8 cellular contexts compared by ENCODE assay signal in genomic region chr3:197029511-197030167, GRCh38. TPM values are rescaled to one million over a fixed set of nuclear protein-coding genes. Genes with fewer than 3 reads are reported as not detected.
DNase-seq lines count a peak whose midpoint lies in the region; ATAC-seq, FAIRE-seq and TF ChIP-seq lines count a peak whose summit lies in the region.

MELTF (minus strand) TSS chr3:197029817; CDS start chr3:197029702, 115 bp downstream.

- H2AFZ ChIP-seq in H1 (ENCODE audit: low read length), result peak within 1 kb of the TSS; percentile 92; the same call in 1 of the 2 replicates

- peaks cover 0 to 4% of the 10 kb centered on the region in 2 experiments for H4K20me1 ChIP-seq in H1 (replicated peaks in 1 of 2; ENCODE audit: control insufficient read depth in 1 of 2, insufficient read depth in 2 of 2, low read length in 2 of 2)

- H3K27me3 ChIP-seq in H1 (replicated peaks in 1 of 4; ENCODE audit: control insufficient read depth in 3 of 4, extremely low read depth in 1 of 4, insufficient read depth in 3 of 4, low read length in 3 of 4), result peaks cover 9 to 21% (median 19%) of the 10 kb centered on the region in 4 experiments

- no peak for TF ChIP-seq POLR2A in H1 (IDR thresholded peaks at IDR 0.05; ENCODE audit: control extremely low read depth in 1 of 2, low read depth in 2 of 2, low read length in 2 of 2)

- ATAC-seq in HG02938 (IDR thresholded peaks at IDR 0.05; ENCODE audit: unreplicated experiment) (peak; percentile 69), mucosa of descending colon (peak; percentile 85)

- H3K4me1 ChIP-seq in H1 (replicated peaks in 1 of 4; ENCODE audit: control insufficient read depth in 3 of 4, insufficient read depth in 4 of 4, low read length in 3 of 4) (peaks cover 0 to 4% (median 4%) of the 10 kb centered on the region in 4 experiments; a peak in 4 of 7 replicates), mucosa of descending colon (ENCODE audit: low read depth) (peaks cover 12% of the 10 kb centered on the region)

- H4K8ac ChIP-seq in H1 (ENCODE audit: extremely low read depth, insufficient read depth, low read length), result peak within 1 kb of the TSS; percentile 71

- H3K79me2 ChIP-seq in H1 (ENCODE audit: control insufficient read depth in 1 of 2, insufficient read depth in 2 of 2, low read length in 2 of 2), result no peaks in the 10 kb centered on the region

- H3K27ac ChIP-seq in H1 (ENCODE audit: low read depth, low read length), result no peak within 1 kb of the TSS

- no peaks in the 10 kb centered on the region for H3K9me3 ChIP-seq in H1 (ENCODE audit: insufficient read depth in 2 of 2, low read depth in 1 of 2, low read length in 1 of 2)
- H3K9me3 ChIP-seq in mucosa of descending colon, result no peaks in the 10 kb centered on the region

- peak within 1 kb of the TSS; percentile 52 to 80 for H3K4me2 ChIP-seq in H1 (ENCODE audit: insufficient read depth in 1 of 2, low read depth in 2 of 2, low read length in 2 of 2)

- intact Hi-C loops in mucosa of descending colon (cut with DNase I, micrococcal nuclease), result no loop called here

- peak; percentile 84 for DNase-seq in NCI-H82 (lab: John Stamatoyannopoulos, UW)
- DNase-seq in NCI-H82 treated with DMSO at 0.1 percent for 48 hours (lab: John Stamatoyannopoulos, UW; ENCODE audit: unreplicated experiment), result no peak
- peak; percentile 44 for DNase-seq in NCI-H2171 treated with DMSO at 0.1 percent for 48 hours (lab: John Stamatoyannopoulos, UW)
- peak; percentile 78 to 80 for DNase-seq in activated CD4-positive, alpha-beta T cell treated with anti-CD3 and anti-CD28 coated beads, Interleukin-2, amount 50 U/mL, for 48 hours
- peak in 1 of 2 experiments; percentile 92 for DNase-seq in H1 (ENCODE audit: low read depth in 1 of 2, low spot score in 2 of 2)
- DNase-seq in mucosa of descending colon, result peak; percentile 53 to 80 (median 77)
- DNase-seq in stimulated activated CD8-positive, alpha-beta memory T cell treated with anti-CD3 and anti-CD28 coated beads, Interleukin-7, amount 100 ng/mL, for 4 hours (ENCODE audit: low read depth in 2 of 2), result peak; percentile 17 to 59

- H3K36me3 ChIP-seq in H1 (ENCODE audit: control insufficient read depth in 2 of 4, insufficient read depth in 4 of 4, low read length in 3 of 4), result no peaks in the 10 kb centered on the region
- H3K36me3 ChIP-seq in mucosa of descending colon (ENCODE audit: low read depth), result no peaks in the 10 kb centered on the region

- H3K9ac ChIP-seq in H1 (replicated peaks in 1 of 4; ENCODE audit: extremely low read depth in 1 of 4, low read depth in 3 of 4, low read length in 3 of 4), result peak within 1 kb of the TSS in 1 of 4 experiments; percentile 62; a peak in 1 of 7 replicates

- H3K79me1 ChIP-seq in H1 (ENCODE audit: low read depth, low read length), result no peaks in the 10 kb centered on the region

- H2BK120ac ChIP-seq in H1 (replicated peaks; ENCODE audit: low read depth, low read length), result no peak within 1 kb of the TSS

- no peak for FAIRE-seq in H1 (lab: Jason Lieb, UNC)

- no peak within 1 kb of the TSS for H3K4ac ChIP-seq in H1 (replicated peaks; ENCODE audit: insufficient read length, low read depth, low read length)

- no peak within 1 kb of the TSS for H4K91ac ChIP-seq in H1 (replicated peaks; ENCODE audit: insufficient read length, low read length)

- peak within 1 kb of the TSS; percentile 46; the same call in 1 of the 2 replicates for H2BK15ac ChIP-seq in H1 (ENCODE audit: low read length)

- no peak within 1 kb of the TSS for H2AK5ac ChIP-seq in H1 (ENCODE audit: low read depth, low read length)

- H3K56ac ChIP-seq in H1 (replicated peaks; ENCODE audit: insufficient read length, low read depth, low read length), result no peak within 1 kb of the TSS

- CTCF ChIA-PET in H1 (lab: Charles Lee; ENCODE audit: partially characterized antibody), result interaction anchor here (0.6 to 16.7 kb wide), 23 partner anchors 8 to 887 kb away, joined by 3 to 245 read pairs (median 3); partner anchors contain the start of genes NCBP2 and SENP5

- no peak within 1 kb of the TSS for H4K5ac ChIP-seq in H1 (ENCODE audit: insufficient read length, low read depth, low read length)

- no peak within 1 kb of the TSS for H2BK5ac ChIP-seq in H1 (ENCODE audit: low read depth, low read length)

- no peak within 1 kb of the TSS for H2BK20ac ChIP-seq in H1 (ENCODE audit: low read length)

- H3K23ac ChIP-seq in H1 (ENCODE audit: insufficient read length), result no peak within 1 kb of the TSS

- peak within 1 kb of the TSS; percentile 46 to 74 (median 52) for H3K4me3 ChIP-seq in H1 (ENCODE audit: extremely low read depth in 1 of 4, insufficient read depth in 2 of 4, low read depth in 3 of 4, low read length in 4 of 4)
- no peak within 1 kb of the TSS for H3K4me3 ChIP-seq in mucosa of descending colon

- peak in 2 of 3 experiments; percentile 74 to 80; a peak in 3 of 4 replicates for TF ChIP-seq CTCF in H1 (IDR thresholded peaks at IDR 0.05; ENCODE audit: control extremely low read depth in 1 of 3, insufficient read depth in 1 of 3, low read depth in 1 of 3, low read length in 3 of 3)
- peak; percentile 90 for TF ChIP-seq CTCF in mucosa of descending colon (IDR thresholded peaks at IDR 0.05)

- POLR2A ChIA-PET in H1 (lab: Charles Lee; ENCODE audit: partially characterized antibody), result interaction anchor here (1.9 kb wide), 1 partner anchor 27 kb away, joined by 6 read pairs; no protein-coding TSS in a partner anchor

- peaks cover 9% of the 10 kb centered on the region; the same call in 1 of the 2 replicates for H3K23me2 ChIP-seq in H1 (ENCODE audit: low read depth, low read length)

- peak; percentile 41 to 74; a peak in 3 of 4 replicates for TF ChIP-seq RAD21 in H1 (IDR thresholded peaks at IDR 0.05 in 1 of 2, conservative IDR thresholded peaks at IDR 0.05 in 1 of 2; ENCODE audit: low read depth in 2 of 2, low read length in 2 of 2)

- no peak for TF ChIP-seq EP300 in H1 (IDR thresholded peaks at IDR 0.05; ENCODE audit: borderline replicate concordance in 1 of 2, low read depth in 2 of 2, low read length in 2 of 2)

- 13% methylated on average over 6 of the region's 60 CpGs; no CpG with 5 or more reads in 1 of the 2 experiments for WGBS in H1 (ENCODE audit: extremely low coverage in 1 of 2, insufficient coverage in 1 of 2, insufficient read length in 1 of 2, insufficient replicate concordance in 2 of 2, low coverage in 1 of 2, low lambda C conversion rate in 2 of 2, missing lambda C conversion rate in 1 of 2), 2 experiments

- no peak within 1 kb of the TSS for H3K14ac ChIP-seq in H1 (ENCODE audit: insufficient read length)

- H2BK12ac ChIP-seq in H1 (ENCODE audit: low read depth, low read length), result peak within 1 kb of the TSS; percentile 80; the same call in 1 of the 2 replicates

- peak within 1 kb of the TSS; percentile 32 for H3K18ac ChIP-seq in H1 (ENCODE audit: extremely low read depth, low read length)

TF ChIP-seq in H1, 55 proteins besides CTCF, POLR2A, EP300 and RAD21:
- peak; percentile 65; the same call in 1 of the 2 replicates for TF ChIP-seq RBBP5 (IDR thresholded peaks at IDR 0.05; ENCODE audit: borderline replicate concordance, low read depth, low read length)
- no peak for TF ChIP-seq TCF12 (IDR thresholded peaks at IDR 0.05; ENCODE audit: low read depth, low read length)
- no peak for TF ChIP-seq SIN3A (conservative IDR thresholded peaks at IDR 0.05 in 1 of 2, IDR thresholded peaks at IDR 0.05 in 1 of 2; ENCODE audit: low read depth in 1 of 2, low read length in 2 of 2)
- TF ChIP-seq PHF8 (conservative IDR thresholded peaks at IDR 0.05; ENCODE audit: low read depth, low read length), result peak; percentile 54; the same call in 1 of the 2 replicates
- no peak for TF ChIP-seq ZNF274 (IDR thresholded peaks at IDR 0.05; ENCODE audit: borderline replicate concordance, extremely low read depth, low read length)
- peak; percentile 63 for TF ChIP-seq KDM4A (IDR thresholded peaks at IDR 0.05; ENCODE audit: low read depth, low read length, severe bottlenecking)
- no peak for TF ChIP-seq JUN (IDR thresholded peaks at IDR 0.05; ENCODE audit: low read depth, low read length)
- TF ChIP-seq TAF7 (optimal IDR thresholded peaks at IDR 0.05; ENCODE audit: borderline replicate concordance, low read depth, low read length), result peak; percentile 15
- no peak for TF ChIP-seq KDM5A (IDR thresholded peaks at IDR 0.05; ENCODE audit: low read length)
- no peak for TF ChIP-seq BCL11A (IDR thresholded peaks at IDR 0.05; ENCODE audit: low read depth in 2 of 2, low read length in 2 of 2)
- no peak for TF ChIP-seq SIX5 (IDR thresholded peaks at IDR 0.05; ENCODE audit: low read depth, low read length)
- peak; percentile 52; the same call in 1 of the 2 replicates for TF ChIP-seq RXRA (IDR thresholded peaks at IDR 0.05; ENCODE audit: insufficient read depth, low read depth, low read length)

RNA-seq across cellular contexts. Expression of gene MELTF, which starts in this region (rescaled TPM):
- 3.5 and 3.7 TPM in 2 replicates for total RNA-seq in H1 (2021; fragmentation: NEBNext Ultra II Directional; extraction: Animal tissue kit (Norgen Biotek cat#: 25700))
- polyA plus RNA-seq in H1 (2011; rRNA removed), result 1.7 and 2.7 TPM in 2 replicates
- polyA plus RNA-seq in H1 (2011; cell fraction: cytosol; rRNA removed), result 2.2 TPM
- 9.6 TPM for polyA plus RNA-seq in H1 (2011; cell fraction: nucleus; rRNA removed)
- polyA plus RNA-seq in H1 (2012, experiment 1 of 2), result 2.1 to 3.7 TPM (median 3.4 TPM) in 4 replicates
- polyA plus RNA-seq in H1 (2012, experiment 2 of 2), result 1.1 TPM
- 2.9 TPM for polyA plus RNA-seq in H1 (2013, experiment 1 of 2)
- polyA plus RNA-seq in H1 (2013, experiment 2 of 2), result 2.9 TPM
- polyA minus RNA-seq in H1 (2011; rRNA and poly(A)+ RNA removed), result 1.9 and 2.0 TPM in 2 replicates
- polyA minus RNA-seq in H1 (2011; cell fraction: cytosol; rRNA and poly(A)+ RNA removed), result 1.5 TPM
- 7.0 TPM for polyA minus RNA-seq in H1 (2011; cell fraction: nucleus; rRNA and poly(A)+ RNA removed)
- 10 to 100 TPM in 2 of 3 donors, 1 to 10 TPM in 1; 8.4 to 17.3 (median 10.7) TPM for total RNA-seq in mucosa of descending colon
